ENCODE assay signal across 12 cellular contexts in genomic region chr15:59244337-59244736, GRCh38. TPM values are rescaled to one million over a fixed set of nuclear protein-coding genes. Genes with fewer than 3 reads are reported as not detected.
A peak's percentile ranks its signal among the peaks of the same experiment; 100 is the strongest.
DNase-seq lines count a peak whose midpoint lies in the region; ATAC-seq lines count a peak whose summit lies in the region.
"Had no signal": no experiment of that assay in that cellular context is flagged by ENCODE, and none has a peak within 500 bp of the region (broad histone marks: within the 10 kb centered on the region; RNA-seq: fewer than 3 reads in every experiment).

No MANE protein-coding gene starts in this region.

- no peak overlapping the region for H3K4me3 ChIP-seq in mesendoderm (ENCODE audit: low read length)
- H3K4me3 ChIP-seq: upper lobe of right lung had no signal

- ATAC-seq in GM18519 (IDR thresholded peaks at IDR 0.05; ENCODE audit: low FRiP score, unreplicated experiment) (peak; percentile 61), GM21447 (IDR thresholded peaks at IDR 0.05; ENCODE audit: unreplicated experiment) (peak; percentile 91), HG03135 (IDR thresholded peaks at IDR 0.05; ENCODE audit: unreplicated experiment) (peak; percentile 91)
- ATAC-seq: upper lobe of right lung had no signal

- DNase-seq in kidney tubule cell (ENCODE audit: low spot score), result peak; percentile 89
- no peak for DNase-seq in NCI-H2171 (lab: John Stamatoyannopoulos, UW)
- no peak for DNase-seq in HuH-7 (ENCODE audit: low spot score)
- no peak for DNase-seq in NCI-H1092 treated with DMSO at 0.1 percent for 48 hours (lab: John Stamatoyannopoulos, UW)
- no peak for DNase-seq in mesendoderm
- DNase-seq: activated effector memory CD4-positive, alpha-beta T cell treated with Interleukin-2 at 50 U/mL for 16 hours; dermis blood vessel endothelial cell; stimulated activated CD4-positive, alpha-beta T cell treated with anti-CD3 and anti-CD28 coated beads, Interleukin-1b, Interleukin-23, amount 100 ng/mL, for 48 hours; upper lobe of right lung had no signal

- no peak overlapping the region for H2BK15ac ChIP-seq in mesendoderm (replicated peaks; ENCODE audit: low read depth)

- WGBS in mesendoderm (ENCODE audit: extremely low coverage, insufficient coverage, low lambda C conversion rate), result no CpG with 5 or more reads among the region's 3 CpGs

- no peaks in the 10 kb centered on the region for H3K79me1 ChIP-seq in mesendoderm (ENCODE audit: low read length)

- H3K4ac ChIP-seq in mesendoderm (ENCODE audit: low read depth, low read length), result no peak overlapping the region

- no peak overlapping the region for H2AK5ac ChIP-seq in mesendoderm (ENCODE audit: low read length)

- no peaks in the 10 kb centered on the region for H3K4me1 ChIP-seq in mesendoderm (ENCODE audit: control insufficient read depth, low read depth, low read length)
- H3K4me1 ChIP-seq: upper lobe of right lung had no signal

- H3K56ac ChIP-seq in mesendoderm (ENCODE audit: low read length), result no peak overlapping the region

- no peaks in the 10 kb centered on the region for H3K36me3 ChIP-seq in mesendoderm (ENCODE audit: control insufficient read depth, insufficient read depth, low read length)
- H3K36me3 ChIP-seq: upper lobe of right lung had no signal

- H2BK5ac ChIP-seq in mesendoderm (ENCODE audit: low read length), result no peak overlapping the region

- H3K9ac ChIP-seq in mesendoderm (ENCODE audit: low read length), result no peak overlapping the region

- no peak overlapping the region for H3K27ac ChIP-seq in mesendoderm (ENCODE audit: low read depth, low read length)
- H3K27ac ChIP-seq: upper lobe of right lung had no signal

- H3K23ac ChIP-seq in mesendoderm (ENCODE audit: low read length), result no peak overlapping the region

- no peak overlapping the region for H4K8ac ChIP-seq in mesendoderm (ENCODE audit: low read depth, low read length)

- no peaks in the 10 kb centered on the region for H3K27me3 ChIP-seq in mesendoderm (ENCODE audit: insufficient read depth, low read length, poor library complexity)
- H3K27me3 ChIP-seq: upper lobe of right lung had no signal

- H3K79me2 ChIP-seq in mesendoderm (ENCODE audit: control insufficient read depth, insufficient read depth, low read length), result no peaks in the 10 kb centered on the region

- H3K18ac ChIP-seq in mesendoderm (ENCODE audit: low read length), result no peak overlapping the region

- H2BK120ac ChIP-seq in mesendoderm (ENCODE audit: low read depth, low read length), result no peak overlapping the region

- H4K5ac ChIP-seq in mesendoderm (ENCODE audit: low read length), result no peak overlapping the region

- no peak overlapping the region for H3K4me2 ChIP-seq in mesendoderm (ENCODE audit: low read length)

RNA-seq across cellular contexts. Expression of gene LDHAL6B, which starts 37.7 kb away (rescaled TPM):
- polyA plus RNA-seq in mesendoderm (2013, experiment 1 of 2), result not detected
- not detected for polyA plus RNA-seq in mesendoderm (2013, experiment 2 of 2)
